Comparison of ENCODE assay signal across 22 cellular contexts in genomic region chr7:107051376-107051775, GRCh38. TPM values are rescaled to one million over a fixed set of nuclear protein-coding genes. Genes with fewer than 3 reads are reported as not detected.
DNase-seq lines count a peak whose midpoint lies in the region; ATAC-seq, FAIRE-seq and TF ChIP-seq lines count a peak whose summit lies in the region.
"Had no signal": no experiment of that assay in that cellular context is flagged by ENCODE, and none has a peak within 500 bp of the region (broad histone marks: within the 10 kb centered on the region; RNA-seq: fewer than 3 reads in every experiment).

No MANE protein-coding gene starts in this region.

- DNase-seq in BJ (ENCODE audit: low read depth) = peak; percentile 62
- DNase-seq in astrocyte (ENCODE audit: low read depth) = no peak
- DNase-seq in lung microvascular endothelial cell (ENCODE audit: low read depth in 2 of 2) = peak; percentile 37 to 64
- no peak for DNase-seq in MV-4-11 (lab: John Stamatoyannopoulos, UW)
- DNase-seq in endothelial cell (ENCODE audit: low spot score) = no peak
- no peak for DNase-seq in effector CD8-positive, alpha-beta T cell (lab: John Stamatoyannopoulos, UW)
- DNase-seq: activated CD4-positive, alpha-beta T cell treated with anti-CD3 and anti-CD28 coated beads, Interleukin-2, amount 50 U/mL, for 48 hours; activated naive CD4-positive, alpha-beta T cell treated with anti-CD3 and anti-CD28 coated beads, Interleukin-2, amount 10 ng/mL, durations not matched to agents 7 days and 5 days; activated T-cell treated with anti-CD3 and anti-CD28 coated beads for 4 hours; CD8-positive, alpha-beta memory T cell; colonic mucosa; DND-41; left lung; NCI-H2107; NCI-H524; Right ventricle myocardium superior; stimulated activated CD8-positive, alpha-beta memory T cell treated with anti-CD3 and anti-CD28 coated beads, Interleukin-4, amount 100 ng/mL, for 48 hours; WERI-Rb-1 had no signal

- no peak overlapping the region for H3K27ac ChIP-seq in HEK293 (ENCODE audit: extremely low read depth, low read depth, low read length)
- no peak overlapping the region for H3K27ac ChIP-seq in astrocyte (ENCODE audit: low read depth, low read length)
- H3K27ac ChIP-seq: colonic mucosa, KMS-11, left lung, WERI-Rb-1 had no signal

- H3K4me1 Mint-ChIP-seq in astrocyte (ENCODE audit: low read depth, unreplicated experiment) (peaks cover 6% of the 10 kb centered on the region), endothelial cell (ENCODE audit: unreplicated experiment) (peaks cover 35% of the 10 kb centered on the region)

- H3K4me2 ChIP-seq in astrocyte (ENCODE audit: low read length) = no peak overlapping the region
- H3K4me2 ChIP-seq: KMS-11 had no signal

- H3K4me3 Mint-ChIP-seq in astrocyte (ENCODE audit: unreplicated experiment) (no peak overlapping the region), endothelial cell (ENCODE audit: unreplicated experiment) (no peak overlapping the region)
- H3K4me3 Mint-ChIP-seq: activated naive CD4-positive, alpha-beta T cell treated with anti-CD3 and anti-CD28 coated beads, Interleukin-2, amount 10 ng/mL, durations not matched to agents 7 days and 5 days; CD8-positive, alpha-beta memory T cell had no signal

- CTCF ChIA-PET in BJ (lab: Yijun Ruan, JAX) = interaction anchor here (0.6 kb wide), 2 partner anchors 589 to 829 kb away, joined by 3 read pairs; no protein-coding TSS in a partner anchor
- CTCF ChIA-PET in HEK293 (lab: Yijun Ruan, JAX) = interaction anchor here (1.3 kb wide), 1 partner anchor 397 kb away, joined by 3 read pairs; no protein-coding TSS in a partner anchor

- H3K27ac Mint-ChIP-seq in astrocyte (ENCODE audit: unreplicated experiment) (no peak overlapping the region), endothelial cell (ENCODE audit: unreplicated experiment) (no peak overlapping the region)
- H3K27ac Mint-ChIP-seq: activated naive CD4-positive, alpha-beta T cell treated with anti-CD3 and anti-CD28 coated beads, Interleukin-2, amount 10 ng/mL, durations not matched to agents 7 days and 5 days; brain; CD8-positive, alpha-beta memory T cell had no signal

- no peaks in the 10 kb centered on the region for H3K79me2 ChIP-seq in astrocyte (ENCODE audit: insufficient read depth, low read length)

- H2AFZ ChIP-seq in astrocyte (ENCODE audit: low read depth, low read length) = no peak overlapping the region

- POLR2A ChIA-PET in BJ (lab: Charles Lee) (no interaction called here), HEK293 (lab: Yijun Ruan, JAX) (no interaction called here)

- H3K4me1 ChIP-seq in HEK293 (ENCODE audit: control insufficient read depth, insufficient read depth, low read length) (peaks cover 4% of the 10 kb centered on the region; the same call in 1 of the 2 replicates), astrocyte (ENCODE audit: insufficient read depth, low read length) (peaks cover 2% of the 10 kb centered on the region)
- H3K4me1 ChIP-seq: colonic mucosa had no signal

- no peak overlapping the region for H3K4me3 ChIP-seq in BJ (ENCODE audit: low read depth, low read length)
- H3K4me3 ChIP-seq in HEK293 (ENCODE audit: low read depth, low read length) = no peak overlapping the region
- no peak overlapping the region for H3K4me3 ChIP-seq in astrocyte (ENCODE audit: insufficient read depth, low read depth, low read length)
- H3K4me3 ChIP-seq: colonic mucosa, left lung had no signal

- H3K36me3 ChIP-seq in BJ (ENCODE audit: control insufficient read depth, insufficient read depth, low read length) (no peaks in the 10 kb centered on the region), HEK293 (ENCODE audit: control insufficient read depth in 2 of 2, insufficient read depth in 1 of 2, low read length in 2 of 2) (no peaks in the 10 kb centered on the region), astrocyte (ENCODE audit: insufficient read depth, low read length) (no peaks in the 10 kb centered on the region)
- H3K36me3 ChIP-seq: colonic mucosa, left lung, WERI-Rb-1 had no signal

- H3K27me3 ChIP-seq in BJ (ENCODE audit: control insufficient read depth, insufficient read depth, low read length) (no peaks in the 10 kb centered on the region), astrocyte (ENCODE audit: insufficient read depth, low read length) (no peaks in the 10 kb centered on the region)
- H3K27me3 ChIP-seq: colonic mucosa had no signal

- TF ChIP-seq CTCF in BJ (IDR thresholded peaks at IDR 0.05; ENCODE audit: insufficient read depth, low read depth, low read length) (no peak), HEK293 (tag by site-specific recombination; IDR thresholded peaks at IDR 0.05) (no peak), astrocyte (IDR thresholded peaks at IDR 0.05; ENCODE audit: insufficient read depth, low read depth, low read length) (no peak), endothelial cell (IDR thresholded peaks at IDR 0.05; ENCODE audit: unreplicated experiment) (no peak)

- peak; percentile 29 for FAIRE-seq in astrocyte (lab: Jason Lieb, UNC)

- H3K9me3 ChIP-seq in HEK293 (ENCODE audit: control insufficient read depth, insufficient read depth, low read depth, low read length) = no peaks in the 10 kb centered on the region
- H3K9me3 ChIP-seq in astrocyte (ENCODE audit: insufficient read depth, low read depth, low read length) = no peaks in the 10 kb centered on the region
- H3K9me3 ChIP-seq: colonic mucosa, left lung had no signal

- H3K27me3 Mint-ChIP-seq in astrocyte (ENCODE audit: low read depth, unreplicated experiment) (no peaks in the 10 kb centered on the region), endothelial cell (ENCODE audit: unreplicated experiment) (peaks cover 2% of the 10 kb centered on the region)

- H3K9ac ChIP-seq in astrocyte (ENCODE audit: low read length) = no peak overlapping the region
- H3K9ac ChIP-seq: KMS-11 had no signal

- H3K9me3 Mint-ChIP-seq in astrocyte (ENCODE audit: unreplicated experiment) = peaks cover 3% of the 10 kb centered on the region
- no peaks in the 10 kb centered on the region for H3K9me3 Mint-ChIP-seq in endothelial cell (ENCODE audit: unreplicated experiment)
- H3K9me3 Mint-ChIP-seq: activated naive CD4-positive, alpha-beta T cell treated with anti-CD3 and anti-CD28 coated beads, Interleukin-2, amount 10 ng/mL, durations not matched to agents 7 days and 5 days had no signal

- no peaks in the 10 kb centered on the region for H3K36me3 Mint-ChIP-seq in astrocyte (ENCODE audit: low read depth, unreplicated experiment)
- H3K36me3 Mint-ChIP-seq in endothelial cell (ENCODE audit: low read depth, unreplicated experiment) = no peaks in the 10 kb centered on the region
- H3K36me3 Mint-ChIP-seq: activated naive CD4-positive, alpha-beta T cell treated with anti-CD3 and anti-CD28 coated beads, Interleukin-2, amount 10 ng/mL, durations not matched to agents 7 days and 5 days; CD8-positive, alpha-beta memory T cell had no signal

- no peak for ATAC-seq in HG03196 (IDR thresholded peaks at IDR 0.05; ENCODE audit: unreplicated experiment)
- ATAC-seq: left lung had no signal

- no peaks in the 10 kb centered on the region for H4K20me1 ChIP-seq in astrocyte (ENCODE audit: insufficient read depth, low read length)

TF ChIP-seq in HEK293, 187 proteins besides CTCF, POLR2A, EP300 and RAD21:
- TF ChIP-seq MYNN (tag by site-specific recombination; IDR thresholded peaks at IDR 0.05; ENCODE audit: borderline replicate concordance) (no peak), HIC1 (tag by site-specific recombination; IDR thresholded peaks at IDR 0.05) (peak; percentile 57; the same call in 1 of the 2 replicates), PRDM6 (tag by site-specific recombination; IDR thresholded peaks at IDR 0.05) (peak; percentile 74)

RNA-seq across cellular contexts. Expression of gene PRKAR2B, which starts 6.9 kb away (rescaled TPM):
- 2.6 and 5.1 TPM in 2 replicates for polyA plus RNA-seq in BJ (2011; rRNA removed)
- polyA minus RNA-seq in BJ (2011; rRNA and poly(A)+ RNA removed) = 2.0 TPM in 2 replicates
- total RNA-seq in astrocyte (6.4 and 7.6 TPM in 2 replicates), lung microvascular endothelial cell (17.3 and 26.2 TPM in 2 replicates), endothelial cell (ENCODE audit: unreplicated experiment) (28.4 TPM)

Comparison
In these comparisons a context has a peak if more than half of its experiments do, and no peak if none do; other contexts are left out.
1. DNase-seq: peak in BJ (single experiment) and lung microvascular endothelial cell (2 of 2); none in astrocyte (single experiment), MV-4-11 (single experiment), endothelial cell (single experiment) and effector CD8-positive, alpha-beta T cell (single experiment).